12 cellular contexts compared by ENCODE assay signal in genomic region chr19:5628470-5628869, GRCh38. TPM values are rescaled to one million over a fixed set of nuclear protein-coding genes. Genes with fewer than 3 reads are reported as not detected.
A peak's percentile ranks its signal among the peaks of the same experiment; 100 is the strongest.
DNase-seq lines count a peak whose midpoint lies in the region; ATAC-seq and TF ChIP-seq lines count a peak whose summit lies in the region.
"Had no signal": no experiment of that assay in that cellular context is flagged by ENCODE, and none has a peak within 500 bp of the region (broad histone marks: within the 10 kb centered on the region; RNA-seq: fewer than 3 reads in every experiment).

No MANE protein-coding gene starts in this region.

- peak overlapping the region; percentile 72 for H3K27ac Mint-ChIP-seq in stimulated activated naive CD8-positive, alpha-beta T cell treated with anti-CD3 and anti-CD28 coated beads, Interleukin-15, Interleukin-2, amounts not matched to agents 100 ng/mL and 50 ng/mL, for 24 hours
- H3K27ac Mint-ChIP-seq in activated B cell treated with CpG ODN at 0.5 μM for 24 hours (peak overlapping the region; percentile 91), MCF 10A (ENCODE audit: low read depth, unreplicated experiment) (no peak overlapping the region)

- no peaks in the 10 kb centered on the region for H3K9me3 Mint-ChIP-seq in stimulated activated naive CD8-positive, alpha-beta T cell treated with anti-CD3 and anti-CD28 coated beads, Interleukin-15, Interleukin-2, amounts not matched to agents 100 ng/mL and 50 ng/mL, for 24 hours
- H3K9me3 Mint-ChIP-seq in activated B cell treated with CpG ODN at 0.5 μM for 24 hours (no peaks in the 10 kb centered on the region), MCF 10A (ENCODE audit: unreplicated experiment) (no peaks in the 10 kb centered on the region)

- CTCF ChIA-PET in activated B cell treated with CpG ODN at 0.5 μM for 24 hours (lab: Charles Lee) (no interaction called here), MCF 10A (lab: Yijun Ruan, JAX) (no interaction called here)

- no TSS peak for BruUV-seq in MCF 10A (replicated peaks; lab: Mats Ljungman, UMichigan)

- H3K27me3 ChIP-seq in left lung, result no peaks in the 10 kb centered on the region
- H3K27me3 ChIP-seq: Peyer's patch had no signal

- no peak for DNase-seq in stimulated activated naive CD8-positive, alpha-beta T cell treated with anti-CD3 and anti-CD28 coated beads, Interleukin-15, Interleukin-2, amounts not matched to agents 100 U/mL and 50 U/mL, for 24 hours
- DNase-seq in activated B cell treated with CpG ODN at 0.5 μM for 24 hours (no peak), left lung (no peak), mucosa of gallbladder (ENCODE audit: low spot score) (no peak), GF-D8 (lab: John Stamatoyannopoulos, UW) (no peak), HK-2 (ENCODE audit: unreplicated experiment) (no peak), MCF 10A (ENCODE audit: unreplicated experiment) (no peak)
- DNase-seq: C1 segment of cervical spinal cord, NCI-H187 treated with DMSO at 0.1 percent for 48 hours had no signal

- TF ChIP-seq CTCF in activated B cell treated with CpG ODN at 0.5 μM for 24 hours (IDR thresholded peaks at IDR 0.05) (no peak), left lung (IDR thresholded peaks at IDR 0.05) (no peak), MCF 10A (IDR thresholded peaks at IDR 0.05; ENCODE audit: unreplicated experiment) (no peak)

- no peaks in the 10 kb centered on the region for H3K27me3 Mint-ChIP-seq in stimulated activated naive CD8-positive, alpha-beta T cell treated with anti-CD3 and anti-CD28 coated beads, Interleukin-15, Interleukin-2, amounts not matched to agents 100 ng/mL and 50 ng/mL, for 24 hours
- H3K27me3 Mint-ChIP-seq in activated B cell treated with CpG ODN at 0.5 μM for 24 hours, result no peaks in the 10 kb centered on the region
- no peaks in the 10 kb centered on the region for H3K27me3 Mint-ChIP-seq in MCF 10A (ENCODE audit: insufficient read depth, unreplicated experiment)

- peak overlapping the region; percentile 0 to 64 for H3K27ac ChIP-seq in left lung

- intact Hi-C loops in activated B cell treated with CpG ODN at 0.5 μM for 24 hours (cut with micrococcal nuclease), result no loop called here
- intact Hi-C loops in left lung (cut with DNase I), result no loop called here
- intact Hi-C loops in MCF 10A (cut with micrococcal nuclease), result no loop called here

- ATAC-seq in stimulated activated naive CD8-positive, alpha-beta T cell treated with anti-CD3 and anti-CD28 coated beads, Interleukin-15, Interleukin-2, amounts not matched to agents 100 U/mL and 50 U/mL, for 24 hours, result no peak
- no peak for ATAC-seq in activated B cell treated with CpG ODN at 0.5 μM for 24 hours (ENCODE audit: low read depth)
- ATAC-seq in left lung, result peak; percentile 7

- H3K4me3 Mint-ChIP-seq in stimulated activated naive CD8-positive, alpha-beta T cell treated with anti-CD3 and anti-CD28 coated beads, Interleukin-15, Interleukin-2, amounts not matched to agents 100 ng/mL and 50 ng/mL, for 24 hours, result peak overlapping the region; percentile 62
- H3K4me3 Mint-ChIP-seq in activated B cell treated with CpG ODN at 0.5 μM for 24 hours, result peak overlapping the region; percentile 69
- no peak overlapping the region for H3K4me3 Mint-ChIP-seq in MCF 10A (ENCODE audit: unreplicated experiment)

- H3K4me1 ChIP-seq in left lung, result peaks cover 54 to 95% of the 10 kb centered on the region in 2 donors

- peaks cover 83% of the 10 kb centered on the region for H3K36me3 Mint-ChIP-seq in stimulated activated naive CD8-positive, alpha-beta T cell treated with anti-CD3 and anti-CD28 coated beads, Interleukin-15, Interleukin-2, amounts not matched to agents 100 ng/mL and 50 ng/mL, for 24 hours (ENCODE audit: low read depth)
- H3K36me3 Mint-ChIP-seq in activated B cell treated with CpG ODN at 0.5 μM for 24 hours (ENCODE audit: low read depth), result peaks cover 78% of the 10 kb centered on the region
- peaks cover 74% of the 10 kb centered on the region for H3K36me3 Mint-ChIP-seq in MCF 10A (ENCODE audit: insufficient read depth, unreplicated experiment)

- H3K4me3 ChIP-seq in left lung, result no peak overlapping the region
- H3K4me3 ChIP-seq: Peyer's patch, skin epidermis had no signal

- H3K36me3 ChIP-seq in left lung, result peaks cover 0 to 63% of the 10 kb centered on the region in 2 donors

- H3K4me1 Mint-ChIP-seq in stimulated activated naive CD8-positive, alpha-beta T cell treated with anti-CD3 and anti-CD28 coated beads, Interleukin-15, Interleukin-2, amounts not matched to agents 100 ng/mL and 50 ng/mL, for 24 hours (ENCODE audit: low read depth), result peaks cover 82% of the 10 kb centered on the region
- H3K4me1 Mint-ChIP-seq in activated B cell treated with CpG ODN at 0.5 μM for 24 hours, result peaks cover 86% of the 10 kb centered on the region
- H3K4me1 Mint-ChIP-seq in MCF 10A (ENCODE audit: insufficient read depth, unreplicated experiment), result peaks cover 39% of the 10 kb centered on the region

- POLR2A ChIA-PET in activated B cell treated with CpG ODN at 0.5 μM for 24 hours (lab: Charles Lee) (interaction anchor here (0.6 kb wide), 1 partner anchor 12 kb away, joined by 6 read pairs; no protein-coding TSS in a partner anchor), MCF 10A (lab: Yijun Ruan, JAX) (no interaction called here)

- no peaks in the 10 kb centered on the region for H3K9me3 ChIP-seq in left lung
- H3K9me3 ChIP-seq: Peyer's patch had no signal

RNA-seq across cellular contexts. Expression of gene SAFB, which starts 5.6 kb away (rescaled TPM):
- total RNA-seq in activated B cell treated with CpG ODN at 0.5 μM for 24 hours (162 and 171 TPM in 2 replicates), left lung (10 to 100 TPM; 63.7 to 92.2 TPM), mucosa of gallbladder (92.9 TPM), MCF 10A (2022) (135 and 137 TPM in 2 replicates)

RNA-seq across cellular contexts. Expression of gene SAFB2, which starts 5.9 kb away (rescaled TPM):
- total RNA-seq in activated B cell treated with CpG ODN at 0.5 μM for 24 hours, result 123 and 143 TPM in 2 replicates
- 10 to 100 TPM; 62.0 to 75.9 TPM for total RNA-seq in left lung
- total RNA-seq in mucosa of gallbladder, result 127 TPM
- total RNA-seq in MCF 10A (2022), result 98.6 and 118 TPM in 2 replicates

RNA-seq across cellular contexts. Expression of gene MICOS13, which starts 51.8 kb away (rescaled TPM):
- total RNA-seq in activated B cell treated with CpG ODN at 0.5 μM for 24 hours (58.0 and 60.8 TPM in 2 replicates), left lung (10 to 100 TPM; 46.7 to 63.3 TPM), mucosa of gallbladder (62.6 TPM), MCF 10A (2022) (51.5 and 73.0 TPM in 2 replicates)

RNA-seq across cellular contexts. Expression of gene HSD11B1L, which starts 52.4 kb away (rescaled TPM):
- total RNA-seq in activated B cell treated with CpG ODN at 0.5 μM for 24 hours, result 1.4 and 1.5 TPM in 2 replicates
- total RNA-seq in left lung, result 10 to 100 TPM in 1 of 2 donors, 1 to 10 TPM in 1; 5.8 to 10.4 TPM
- total RNA-seq in mucosa of gallbladder, result 15.7 TPM
- total RNA-seq in MCF 10A (2022), result 4.1 and 5.5 TPM in 2 replicates
